ENCODE assay signal across 34 cellular contexts in the genomic region with DNA sequence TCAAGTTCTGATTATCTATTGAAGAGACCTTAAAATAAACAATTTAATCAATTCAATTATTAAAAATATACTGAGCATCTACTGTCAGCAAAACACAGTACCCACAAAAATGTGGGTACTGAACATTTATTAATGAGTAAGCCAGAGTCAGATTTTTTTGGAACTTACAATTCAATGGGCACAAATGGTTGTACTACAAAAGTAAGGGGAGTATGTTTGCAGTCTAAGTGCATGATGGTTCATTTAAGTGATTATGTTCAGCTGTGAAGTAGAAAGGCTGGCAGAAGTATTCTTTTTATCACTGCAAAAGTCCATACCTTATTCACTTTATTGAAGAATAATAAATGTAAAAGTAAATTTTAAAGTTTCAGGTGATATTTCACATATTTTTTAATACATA.
"Had no signal": no experiment of that assay in that cellular context is flagged by ENCODE, and none has a peak within 500 bp of the region (broad histone marks: within the 10 kb centered on the region; RNA-seq: fewer than 3 reads in every experiment).

No MANE protein-coding gene starts in this region.

- H3K9ac ChIP-seq: KMS-11 had no signal

- H3K9me3 ChIP-seq: MG63 had no signal

- DNase-seq: Karpas-422, Kasumi-1, KG1, MG63, MM.1S, MV-4-11, NCI-H1048, NCI-H1092, NCI-H1092 treated with DMSO at 0.1 percent for 48 hours, NCI-H1105, NCI-H1105 treated with DMSO at 0.1 percent for 48 hours, NCI-H1417, NCI-H1417 treated with DMSO at 0.1 percent for 48 hours, NCI-H1436, NCI-H1436 treated with DMSO at 0.1 percent for 48 hours, NCI-H146, NCI-H1694, NCI-H1694 treated with DMSO at 0.1 percent for 48 hours, NCI-H187, NCI-H187 treated with DMSO at 0.1 percent for 48 hours, NCI-H1930, NCI-H2029, NCI-H2029 treated with DMSO at 0.1 percent for 48 hours, NCI-H2081, NCI-H2081 treated with DMSO at 0.1 percent for 48 hours, NCI-H2107, NCI-H2171, NCI-H2171 treated with DMSO at 0.1 percent for 48 hours, NCI-H2227 treated with DMSO at 0.1 percent for 48 hours, NCI-H226, NCI-H345, NCI-H446, NCI-H446 treated with DMSO at 0.1 percent for 48 hours had no signal

- H3K4me2 ChIP-seq: KMS-11 had no signal

- H3K4me3 ChIP-seq: MG63 had no signal

- H3K36me3 ChIP-seq: MG63 had no signal

- H3K27ac ChIP-seq: KMS-11 had no signal

- H3K27me3 ChIP-seq: MG63 had no signal
